Comparison of ENCODE assay signal across 32 cellular contexts in the genomic region with DNA sequence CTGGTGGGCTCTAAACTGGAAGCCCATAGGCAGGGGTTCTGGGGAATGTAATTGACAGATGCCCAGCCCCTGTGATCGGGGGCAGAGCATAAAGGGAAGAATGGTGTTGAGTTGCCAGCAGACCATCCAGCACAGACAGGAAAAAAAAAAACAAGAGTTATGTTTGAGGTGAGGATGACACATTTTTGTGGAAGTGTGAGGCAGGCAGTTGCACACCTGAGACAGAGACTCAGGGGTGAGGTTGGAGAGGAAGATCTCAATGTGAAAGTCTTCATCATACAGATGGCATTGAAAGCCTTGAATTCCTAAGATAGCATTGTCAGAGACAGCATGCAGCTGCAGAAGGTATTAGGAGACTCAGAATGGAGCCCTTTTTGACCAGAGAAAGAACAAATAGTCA. TPM values are rescaled to one million over a fixed set of nuclear protein-coding genes. Genes with fewer than 3 reads are reported as not detected.
"Had no signal": no experiment of that assay in that cellular context is flagged by ENCODE, and none has a peak within 500 bp of the region (broad histone marks: within the 10 kb centered on the region; RNA-seq: fewer than 3 reads in every experiment).

No MANE protein-coding gene starts in this region.

- H3K9me3 ChIP-seq: ovary, psoas muscle, right lobe of liver, sigmoid colon, suprapubic skin, testis, tibial artery, transverse colon, upper lobe of right lung, uterus had no signal

- H3K27ac ChIP-seq: neural progenitor cell, ovary, parathyroid adenoma, psoas muscle, right lobe of liver, sigmoid colon, skin epidermis, spleen, suprapubic skin, testis, tibial artery, transverse colon, upper lobe of right lung, uterus had no signal

- DNase-seq: natural killer cell; occipital lobe; ovary; posterior cingulate gyrus; psoas muscle; right cardiac atrium; right lobe of liver; sigmoid colon; spleen; stimulated activated CD4-positive, alpha-beta T cell treated with anti-CD3 and anti-CD28 coated beads, Interleukin-12 subunit alpha, Interleukin-12 subunit beta, amount 100 ng/mL, for 4 hours; stimulated activated CD4-positive, alpha-beta T cell treated with anti-CD3 and anti-CD28 coated beads, Interleukin-1b, Interleukin-23, amount 100 ng/mL, for 48 hours; stimulated activated CD4-positive, alpha-beta T cell treated with anti-CD3 and anti-CD28 coated beads, Interleukin-4, amount 100 ng/mL, for 1 hour; stimulated activated CD4-positive, alpha-beta T cell treated with anti-CD3 and anti-CD28 coated beads, Interleukin-4, amount 100 ng/mL, for 4 hours; stimulated activated CD8-positive, alpha-beta memory T cell treated with anti-CD3 and anti-CD28 coated beads, Interleukin-4, amount 100 ng/mL, for 48 hours; stimulated activated naive CD4-positive, alpha-beta T cell; stimulated activated naive CD8-positive, alpha-beta T cell treated with anti-CD3 and anti-CD28 coated beads, Interleukin-15, amount 100 ng/mL, for 72 hours; stimulated activated naive CD8-positive, alpha-beta T cell treated with anti-CD3 and anti-CD28 coated beads, Interleukin-15, Interleukin-2, amounts not matched to agents 100 U/mL and 50 U/mL, for 24 hours; substantia nigra; testis; tibial artery; transverse colon; upper lobe of right lung; uterus had no signal

- H3K79me2 ChIP-seq: parathyroid adenoma had no signal

- H3K27ac Mint-ChIP-seq: natural killer cell; nephron; neural progenitor cell; progenitor cell of endocrine pancreas; stimulated activated memory B cell treated with anti-CD40 and anti-IgM and Interleukin-4, amounts not matched to agents 10 μg/mL and 1 μg/mL and 100 μg/mL, for 72 hours; stimulated activated naive CD8-positive, alpha-beta T cell treated with anti-CD3 and anti-CD28 coated beads, Interleukin-15, amount 100 ng/mL, for 72 hours; type B pancreatic cell had no signal

- H3K4me3 Mint-ChIP-seq: natural killer cell; nephron; neural progenitor cell; stimulated activated memory B cell treated with anti-CD40 and anti-IgM and Interleukin-4, amounts not matched to agents 10 μg/mL and 1 μg/mL and 100 μg/mL, for 72 hours; stimulated activated naive CD8-positive, alpha-beta T cell treated with anti-CD3 and anti-CD28 coated beads, Interleukin-15, amount 100 ng/mL, for 72 hours; type B pancreatic cell had no signal

- H3K4me2 ChIP-seq: neural progenitor cell, smooth muscle cell had no signal

- H3K27me3 ChIP-seq: neural progenitor cell, ovary, right lobe of liver, testis, transverse colon, uterus had no signal

- ATAC-seq: natural killer cell; psoas muscle; right cardiac atrium; right lobe of liver; stimulated activated memory B cell treated with anti-CD40 and anti-IgM and Interleukin-4, amounts not matched to agents 10 μg/mL and 1 μg/mL and 100 μg/mL, for 72 hours; stimulated activated naive CD8-positive, alpha-beta T cell treated with anti-CD3 and anti-CD28 coated beads, Interleukin-15, amount 100 ng/mL, for 72 hours; stimulated activated naive CD8-positive, alpha-beta T cell treated with anti-CD3 and anti-CD28 coated beads, Interleukin-15, Interleukin-2, amounts not matched to agents 100 U/mL and 50 U/mL, for 24 hours; upper lobe of right lung had no signal

- H3K36me3 ChIP-seq: neural progenitor cell, ovary, right lobe of liver, sigmoid colon, spleen, suprapubic skin, tibial artery, transverse colon, upper lobe of right lung, uterus had no signal

- H3K4me3 ChIP-seq: neural progenitor cell, ovary, psoas muscle, right lobe of liver, sigmoid colon, skin epidermis, smooth muscle cell, spleen, suprapubic skin, testis, tibial artery, transverse colon, upper lobe of right lung, uterus had no signal

- H2AFZ ChIP-seq: neural progenitor cell, parathyroid adenoma had no signal

- H3K4me1 Mint-ChIP-seq: natural killer cell; stimulated activated memory B cell treated with anti-CD40 and anti-IgM and Interleukin-4, amounts not matched to agents 10 μg/mL and 1 μg/mL and 100 μg/mL, for 72 hours; stimulated activated naive CD8-positive, alpha-beta T cell treated with anti-CD3 and anti-CD28 coated beads, Interleukin-15, amount 100 ng/mL, for 72 hours had no signal

- H3K9me3 Mint-ChIP-seq: natural killer cell; stimulated activated naive CD8-positive, alpha-beta T cell treated with anti-CD3 and anti-CD28 coated beads, Interleukin-15, amount 100 ng/mL, for 72 hours had no signal

- H3K4me1 ChIP-seq: parathyroid adenoma, psoas muscle, right lobe of liver, sigmoid colon, spleen, suprapubic skin, testis, tibial artery, transverse colon, upper lobe of right lung, uterus had no signal

- H3K36me3 Mint-ChIP-seq: natural killer cell; neural progenitor cell; stimulated activated memory B cell treated with anti-CD40 and anti-IgM and Interleukin-4, amounts not matched to agents 10 μg/mL and 1 μg/mL and 100 μg/mL, for 72 hours; type B pancreatic cell had no signal

- H3K9ac ChIP-seq: neural progenitor cell, parathyroid adenoma had no signal

RNA-seq across cellular contexts. Expression of a gene that starts 18.6 kb away (rescaled TPM):
- total RNA-seq: natural killer cell, right lobe of liver, spleen, suprapubic skin, upper lobe of right lung had no signal
- polyA plus RNA-seq: spleen had no signal
